35 cellular contexts compared by ENCODE assay signal in the genomic region with DNA sequence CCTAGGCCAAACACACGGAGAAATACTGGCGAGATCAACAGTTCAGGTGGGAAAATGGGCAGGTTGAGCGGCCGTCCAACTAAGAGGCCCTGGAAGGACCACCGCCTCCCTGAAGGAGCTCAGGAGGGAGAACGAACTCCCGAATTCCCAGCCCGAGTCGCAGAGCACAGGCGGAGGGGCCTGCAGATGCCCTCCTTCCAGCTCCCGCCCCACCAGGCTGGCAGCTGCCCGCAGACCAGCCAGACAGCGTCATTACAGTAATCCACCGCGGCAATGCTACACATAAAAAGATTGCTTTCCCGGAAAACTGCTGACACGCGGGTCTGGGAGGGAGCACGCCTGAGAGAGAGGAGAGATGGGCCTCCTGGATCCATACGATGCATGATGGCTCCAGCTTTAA.
"Had no signal": no experiment of that assay in that cellular context is flagged by ENCODE, and none has a peak within 500 bp of the region (broad histone marks: within the 10 kb centered on the region; RNA-seq: fewer than 3 reads in every experiment).

No MANE protein-coding gene starts in this region.

- H3K9me3 Mint-ChIP-seq: activated B cell treated with CpG ODN at 0.5 μM for 24 hours had no signal

- H3K36me3 ChIP-seq: brain microvascular endothelial cell had no signal

- H3K27ac ChIP-seq: brain microvascular endothelial cell, VCaP had no signal

- H3K27ac Mint-ChIP-seq: activated B cell treated with CpG ODN at 0.5 μM for 24 hours; activated CD4-positive, alpha-beta memory T cell treated with anti-CD3 and anti-CD28 coated beads, Interleukin-2, amount 10 ng/mL, durations not matched to agents 7 days and 5 days; activated CD8-positive, alpha-beta memory T cell treated with anti-CD3 and anti-CD28 coated beads, Interleukin-2, amount 10 ng/mL, durations not matched to agents 7 days and 5 days; activated naive CD8-positive, alpha-beta T cell treated with anti-CD3 and anti-CD28 coated beads for 36 hours; activated T-cell treated with anti-CD3 and anti-CD28 coated beads, Interleukin-2, amount 50 U/mL, for 72 hours; activated T-helper 17 cell treated with anti-CD3 and anti-CD28 coated beads, Interleukin-2, amount 50 U/mL, for 72 hours had no signal

- H3K36me3 Mint-ChIP-seq: activated CD8-positive, alpha-beta memory T cell treated with anti-CD3 and anti-CD28 coated beads, Interleukin-2, amount 10 ng/mL, durations not matched to agents 7 days and 5 days; activated naive CD8-positive, alpha-beta T cell treated with anti-CD3 and anti-CD28 coated beads for 36 hours had no signal

- ATAC-seq: activated CD8-positive, alpha-beta memory T cell treated with anti-CD3 and anti-CD28 coated beads, Interleukin-2, amount 10 ng/mL, durations not matched to agents 7 days and 5 days; activated T-cell treated with anti-CD3 and anti-CD28 coated beads, Interleukin-2, amount 50 U/mL, for 72 hours; activated T-helper 17 cell treated with anti-CD3 and anti-CD28 coated beads, Interleukin-2, amount 50 U/mL, for 72 hours; K562 had no signal

- H3K4me3 ChIP-seq: K562 had no signal

- DNase-seq: activated B cell treated with CpG ODN at 0.5 μM for 24 hours; activated CD4-positive, alpha-beta memory T cell treated with anti-CD3 and anti-CD28 coated beads, Interleukin-2, amount 10 ng/mL, durations not matched to agents 7 days and 5 days; activated CD4-positive, alpha-beta T cell treated with anti-CD3 and anti-CD28 coated beads for 4 hours; activated CD4-positive, alpha-beta T cell treated with anti-CD3 and anti-CD28 coated beads, Interleukin-2, amount 50 U/mL, for 1 hour; activated CD4-positive, CD25-positive, alpha-beta regulatory T cell treated with anti-CD3 and anti-CD28 coated beads, Interleukin-2, amount 50 U/mL, for 72 hours; activated CD8-positive, alpha-beta memory T cell treated with anti-CD3 and anti-CD28 coated beads for 24 hours; activated CD8-positive, alpha-beta memory T cell treated with anti-CD3 and anti-CD28 coated beads, Interleukin-2, amount 10 ng/mL, durations not matched to agents 7 days and 5 days; activated CD8-positive, alpha-beta memory T cell treated with anti-CD3 and anti-CD28 coated beads, Interleukin-2, amount 50 U/mL, for 48 hours; activated effector memory CD4-positive, alpha-beta T cell treated with anti-CD3 and anti-CD28 coated beads, Interleukin-2, amount 50 U/mL, for 16 hours; activated naive CD4-positive, alpha-beta T cell; activated naive CD4-positive, alpha-beta T cell treated with anti-CD3 and anti-CD28 coated beads, Interleukin-2, amount 50 U/mL, for 16 hours; activated naive CD8-positive, alpha-beta T cell treated with anti-CD3 and anti-CD28 coated beads for 36 hours; activated T-cell treated with anti-CD3 and anti-CD28 coated beads, Interleukin-2, amount 50 U/mL, for 72 hours; amniotic stem cell; aorta; brain microvascular endothelial cell; central memory CD4-positive, alpha-beta T cell; NCI-H1092 treated with DMSO at 0.1 percent for 48 hours; NCI-H1417; NCI-H146; NCI-H187 treated with DMSO at 0.1 percent for 48 hours; NCI-H2081; NCI-H2171 treated with DMSO at 0.1 percent for 48 hours; NCI-H2227 treated with DMSO at 0.1 percent for 48 hours; NCI-H446; NCI-H510A treated with DMSO at 0.1 percent for 48 hours; NCI-H526 treated with DMSO at 0.1 percent for 48 hours; SIG-M5; SW 1271; T-helper 1 cell; T-helper 2 cell; T-helper 9 cell had no signal

- H3K4me3 Mint-ChIP-seq: activated B cell treated with CpG ODN at 0.5 μM for 24 hours; activated CD4-positive, alpha-beta memory T cell treated with anti-CD3 and anti-CD28 coated beads, Interleukin-2, amount 10 ng/mL, durations not matched to agents 7 days and 5 days; activated CD8-positive, alpha-beta memory T cell treated with anti-CD3 and anti-CD28 coated beads, Interleukin-2, amount 10 ng/mL, durations not matched to agents 7 days and 5 days; activated naive CD8-positive, alpha-beta T cell treated with anti-CD3 and anti-CD28 coated beads for 36 hours; activated T-cell treated with anti-CD3 and anti-CD28 coated beads, Interleukin-2, amount 50 U/mL, for 72 hours; activated T-helper 17 cell treated with anti-CD3 and anti-CD28 coated beads, Interleukin-2, amount 50 U/mL, for 72 hours had no signal

- H3K27me3 Mint-ChIP-seq: activated B cell treated with CpG ODN at 0.5 μM for 24 hours had no signal
